In genomic region chr1:218081358-218081757, GRCh38 we compare ENCODE assay signal across 38 cellular contexts.
"Had no signal": no experiment of that assay in that cellular context is flagged by ENCODE, and none has a peak within 500 bp of the region (broad histone marks: within the 10 kb centered on the region; RNA-seq: fewer than 3 reads in every experiment).

No MANE protein-coding gene starts in this region.

- H3K4me1 ChIP-seq: adrenal gland, ascending aorta, body of pancreas, breast epithelium had no signal

- H3K4me3 Mint-ChIP-seq: activated naive CD4-positive, alpha-beta T cell treated with anti-CD3 and anti-CD28 coated beads for 36 hours; activated naive CD4-positive, alpha-beta T cell treated with anti-CD3 and anti-CD28 coated beads, Interleukin-2, amount 10 ng/mL, durations not matched to agents 7 days and 5 days; activated naive CD4-positive, alpha-beta T cell treated with anti-CD3 and anti-CD28 coated beads, Interleukin-2, amount 50 U/mL, for 24 hours; activated naive CD8-positive, alpha-beta T cell; activated naive CD8-positive, alpha-beta T cell treated with anti-CD3 and anti-CD28 coated beads for 36 hours; activated naive CD8-positive, alpha-beta T cell treated with anti-CD3 and anti-CD28 coated beads, Interleukin-2, amount 10 ng/mL, durations not matched to agents 7 days and 5 days; activated naive CD8-positive, alpha-beta T cell treated with anti-CD3 and anti-CD28 coated beads, Interleukin-2, amount 50 U/mL, for 24 hours; activated T-cell treated with anti-CD3 and anti-CD28 coated beads, Interleukin-2, amount 50 U/mL, for 24 hours; activated T-cell treated with anti-CD3 and anti-CD28 coated beads, Interleukin-2, amount 50 U/mL, for 4 hours; activated T-cell treated with anti-CD3 and anti-CD28 coated beads, Interleukin-2, amount 50 U/mL, for 72 hours; activated T-helper 1 cell treated with anti-CD3 and anti-CD28 coated beads, Interleukin-12 subunit alpha, Interleukin-12 subunit beta, Interleukin-2, Interleukin-4 antibody, amounts not matched to agents 30 ng/mL and 10 ng/mL and 1 ng/mL, durations not matched to agents 14 hours and 24 hours and 36 hours; activated T-helper 17 cell treated with anti-CD3 and anti-CD28 coated beads, Interleukin-2, amount 50 U/mL, for 72 hours; brain; central memory CD8-positive, alpha-beta T cell had no signal

- H3K4me1 Mint-ChIP-seq: activated naive CD4-positive, alpha-beta T cell treated with anti-CD3 and anti-CD28 coated beads, Interleukin-2, amount 10 ng/mL, durations not matched to agents 7 days and 5 days; activated naive CD4-positive, alpha-beta T cell treated with anti-CD3 and anti-CD28 coated beads, Interleukin-2, amount 50 U/mL, for 24 hours; activated naive CD8-positive, alpha-beta T cell treated with anti-CD3 and anti-CD28 coated beads for 36 hours; activated naive CD8-positive, alpha-beta T cell treated with anti-CD3 and anti-CD28 coated beads, Interleukin-2, amount 10 ng/mL, durations not matched to agents 7 days and 5 days; activated naive CD8-positive, alpha-beta T cell treated with anti-CD3 and anti-CD28 coated beads, Interleukin-2, amount 50 U/mL, for 24 hours; activated T-helper 17 cell treated with anti-CD3 and anti-CD28 coated beads, Interleukin-2, amount 50 U/mL, for 72 hours; central memory CD8-positive, alpha-beta T cell had no signal

- H3K27ac Mint-ChIP-seq: activated naive CD4-positive, alpha-beta T cell treated with anti-CD3 and anti-CD28 coated beads for 36 hours; activated naive CD4-positive, alpha-beta T cell treated with anti-CD3 and anti-CD28 coated beads, Interleukin-2, amount 10 ng/mL, durations not matched to agents 7 days and 5 days; activated naive CD4-positive, alpha-beta T cell treated with anti-CD3 and anti-CD28 coated beads, Interleukin-2, amount 50 U/mL, for 24 hours; activated naive CD4-positive, alpha-beta T cell treated with anti-CD3 and anti-CD28 coated beads, Interleukin-2, amount 50 U/mL, for 72 hours; activated naive CD8-positive, alpha-beta T cell; activated naive CD8-positive, alpha-beta T cell treated with anti-CD3 and anti-CD28 coated beads for 36 hours; activated naive CD8-positive, alpha-beta T cell treated with anti-CD3 and anti-CD28 coated beads, Interleukin-2, amount 10 ng/mL, durations not matched to agents 7 days and 5 days; activated naive CD8-positive, alpha-beta T cell treated with anti-CD3 and anti-CD28 coated beads, Interleukin-2, amount 50 U/mL, for 24 hours; activated T-cell treated with anti-CD3 and anti-CD28 coated beads, Interleukin-2, amount 50 U/mL, for 24 hours; activated T-cell treated with anti-CD3 and anti-CD28 coated beads, Interleukin-2, amount 50 U/mL, for 72 hours; activated T-helper 1 cell treated with anti-CD3 and anti-CD28 coated beads, Interleukin-12 subunit alpha, Interleukin-12 subunit beta, Interleukin-2, Interleukin-4 antibody, amounts not matched to agents 30 ng/mL and 10 ng/mL and 1 ng/mL, durations not matched to agents 14 hours and 24 hours and 36 hours; activated T-helper 17 cell treated with anti-CD3 and anti-CD28 coated beads, Interleukin-2, amount 50 U/mL, for 72 hours; activated T-helper 2 cell treated with anti-CD3 and anti-CD28 coated beads, Interferon-gamma antibody, Interleukin-2, Interleukin-4, amounts not matched to agents 10 μg/mL and 5 μg/mL and 100 μg/mL, durations not matched to agents 14 hours and 24 hours and 36 hours; brain had no signal

- H3K9me3 ChIP-seq: adrenal gland, ascending aorta, body of pancreas, breast epithelium had no signal

- H3K9me3 Mint-ChIP-seq: activated naive CD8-positive, alpha-beta T cell treated with anti-CD3 and anti-CD28 coated beads, Interleukin-2, amount 50 U/mL, for 24 hours; activated T-helper 1 cell treated with anti-CD3 and anti-CD28 coated beads, Interleukin-12 subunit alpha, Interleukin-12 subunit beta, Interleukin-2, Interleukin-4 antibody, amounts not matched to agents 30 ng/mL and 10 ng/mL and 1 ng/mL, durations not matched to agents 14 hours and 24 hours and 36 hours had no signal

- DNase-seq: activated effector memory CD4-positive, alpha-beta T cell treated with anti-CD3 and anti-CD28 coated beads, Interleukin-2, amount 50 U/mL, for 16 hours; activated effector memory CD4-positive, alpha-beta T cell treated with Interleukin-2 at 50 U/mL for 16 hours; activated gamma-delta T cell; activated gamma-delta T cell treated with Interleukin-2 at 50 U/mL for 16 hours; activated naive CD4-positive, alpha-beta T cell; activated naive CD4-positive, alpha-beta T cell treated with anti-CD3 and anti-CD28 coated beads for 36 hours; activated naive CD4-positive, alpha-beta T cell treated with anti-CD3 and anti-CD28 coated beads, Interleukin-2, amount 10 ng/mL, durations not matched to agents 7 days and 5 days; activated naive CD4-positive, alpha-beta T cell treated with anti-CD3 and anti-CD28 coated beads, Interleukin-2, amount 50 U/mL, for 16 hours; activated naive CD4-positive, alpha-beta T cell treated with Interleukin-2 at 50 U/mL for 16 hours; activated naive CD8-positive, alpha-beta T cell treated with anti-CD3 and anti-CD28 coated beads for 36 hours; activated naive CD8-positive, alpha-beta T cell treated with anti-CD3 and anti-CD28 coated beads, Interleukin-2, amount 10 ng/mL, durations not matched to agents 7 days and 5 days; activated naive CD8-positive, alpha-beta T cell treated with anti-CD3 and anti-CD28 coated beads, Interleukin-2, amount 50 U/mL, for 24 hours; activated T-cell treated with anti-CD3 and anti-CD28 coated beads for 4 hours; activated T-cell treated with anti-CD3 and anti-CD28 coated beads, Interleukin-2, amount 50 U/mL, for 1 hour; activated T-cell treated with anti-CD3 and anti-CD28 coated beads, Interleukin-2, amount 50 U/mL, for 24 hours; activated T-cell treated with anti-CD3 and anti-CD28 coated beads, Interleukin-2, amount 50 U/mL, for 4 hours; activated T-cell treated with anti-CD3 and anti-CD28 coated beads, Interleukin-2, amount 50 U/mL, for 48 hours; activated T-cell treated with anti-CD3 and anti-CD28 coated beads, Interleukin-2, amount 50 U/mL, for 72 hours; adrenal gland; amniotic stem cell; amygdala; anterior cingulate cortex; aorta; body of pancreas; brain microvascular endothelial cell; central memory CD4-positive, alpha-beta T cell; cerebellar nuclear complex had no signal

- H3K36me3 ChIP-seq: adrenal gland, ascending aorta, brain microvascular endothelial cell, breast epithelium, cardiac muscle cell had no signal

- H3K4me3 ChIP-seq: adrenal gland, ascending aorta, body of pancreas, breast epithelium, cardiac muscle cell had no signal

- H3K27ac ChIP-seq: adrenal gland, ascending aorta, body of pancreas, brain microvascular endothelial cell, breast epithelium, cardiac muscle cell had no signal

- H3K36me3 Mint-ChIP-seq: activated naive CD4-positive, alpha-beta T cell treated with anti-CD3 and anti-CD28 coated beads, Interleukin-2, amount 10 ng/mL, durations not matched to agents 7 days and 5 days; activated naive CD4-positive, alpha-beta T cell treated with anti-CD3 and anti-CD28 coated beads, Interleukin-2, amount 50 U/mL, for 24 hours; activated naive CD4-positive, alpha-beta T cell treated with anti-CD3 and anti-CD28 coated beads, Interleukin-2, amount 50 U/mL, for 72 hours; activated naive CD8-positive, alpha-beta T cell; activated naive CD8-positive, alpha-beta T cell treated with anti-CD3 and anti-CD28 coated beads for 36 hours; activated naive CD8-positive, alpha-beta T cell treated with anti-CD3 and anti-CD28 coated beads, Interleukin-2, amount 10 ng/mL, durations not matched to agents 7 days and 5 days; brain had no signal

- ATAC-seq: activated naive CD4-positive, alpha-beta T cell treated with anti-CD3 and anti-CD28 coated beads, Interleukin-2, amount 50 U/mL, for 72 hours; activated naive CD8-positive, alpha-beta T cell treated with anti-CD3 and anti-CD28 coated beads, Interleukin-2, amount 50 U/mL, for 24 hours; activated T-cell treated with anti-CD3 and anti-CD28 coated beads, Interleukin-2, amount 50 U/mL, for 72 hours; activated T-helper 17 cell treated with anti-CD3 and anti-CD28 coated beads, Interleukin-2, amount 50 U/mL, for 72 hours; body of pancreas had no signal

- H3K27me3 ChIP-seq: adrenal gland, ascending aorta, body of pancreas, brain microvascular endothelial cell, breast epithelium, cardiac muscle cell had no signal

- H3K27me3 Mint-ChIP-seq: activated naive CD4-positive, alpha-beta T cell treated with anti-CD3 and anti-CD28 coated beads, Interleukin-2, amount 10 ng/mL, durations not matched to agents 7 days and 5 days; activated naive CD4-positive, alpha-beta T cell treated with anti-CD3 and anti-CD28 coated beads, Interleukin-2, amount 50 U/mL, for 24 hours; activated naive CD8-positive, alpha-beta T cell; activated naive CD8-positive, alpha-beta T cell treated with anti-CD3 and anti-CD28 coated beads for 36 hours; activated naive CD8-positive, alpha-beta T cell treated with anti-CD3 and anti-CD28 coated beads, Interleukin-2, amount 10 ng/mL, durations not matched to agents 7 days and 5 days; activated naive CD8-positive, alpha-beta T cell treated with anti-CD3 and anti-CD28 coated beads, Interleukin-2, amount 50 U/mL, for 24 hours; activated T-cell treated with anti-CD3 and anti-CD28 coated beads, Interleukin-2, amount 50 U/mL, for 24 hours; activated T-helper 17 cell treated with anti-CD3 and anti-CD28 coated beads, Interleukin-2, amount 50 U/mL, for 72 hours; central memory CD8-positive, alpha-beta T cell had no signal
